ENCODE assay signal across 21 cellular contexts in genomic region chr15:53036641-53037040, GRCh38.
"Had no signal": no experiment of that assay in that cellular context is flagged by ENCODE, and none has a peak within 500 bp of the region (broad histone marks: within the 10 kb centered on the region; RNA-seq: fewer than 3 reads in every experiment).

No MANE protein-coding gene starts in this region.

- H3K36me3 ChIP-seq: SJCRH30 had no signal

- H3K27me3 ChIP-seq: SJCRH30 had no signal

- ATAC-seq: Panc1, PC-3, Right ventricle myocardium inferior, SK-N-SH treated with all-trans-retinoic acid at 6 μM for 48 hours had no signal

- H3K27ac ChIP-seq: SJCRH30 had no signal

- H3K4me1 ChIP-seq: SJCRH30 had no signal

- DNase-seq: KBM-7, MV-4-11, NCI-H1048, NCI-H1105, NCI-H1417, NCI-H1436 treated with DMSO at 0.1 percent for 48 hours, NCI-H1694, NCI-H187 treated with DMSO at 0.1 percent for 48 hours, NCI-H2029 treated with DMSO at 0.1 percent for 48 hours, NCI-H2171 treated with DMSO at 0.1 percent for 48 hours, NCI-H345, NCI-H446 treated with DMSO at 0.1 percent for 48 hours, NCI-H510A treated with DMSO at 0.1 percent for 48 hours, NCI-H69, NCI-H774, PC-3, SHP77 treated with DMSO at 0.1 percent for 48 hours, SJCRH30 had no signal

- H3K4me3 ChIP-seq: SJCRH30 had no signal
